ENCODE assay signal across 18 cellular contexts in the genomic region with DNA sequence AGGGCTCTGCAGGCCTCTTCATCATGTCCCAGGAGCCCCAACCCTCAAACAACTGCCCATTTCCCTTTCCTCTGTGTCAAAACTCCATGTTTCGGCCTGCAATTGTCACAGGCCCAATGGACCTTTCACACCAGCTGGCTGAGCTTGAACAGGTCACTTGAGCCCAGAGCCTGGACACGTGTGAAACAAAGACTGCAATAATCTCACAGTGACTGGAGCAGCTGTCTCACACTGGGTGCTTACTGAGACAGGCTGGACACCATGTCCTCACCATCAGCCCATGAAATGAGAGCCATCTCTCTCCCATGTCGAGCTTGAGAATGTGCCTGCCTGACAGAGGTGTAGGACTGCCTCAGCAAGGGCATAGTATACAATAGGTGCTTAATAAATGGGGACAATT. TPM values are rescaled to one million over a fixed set of nuclear protein-coding genes. Genes with fewer than 3 reads are reported as not detected.
A peak's percentile ranks its signal among the peaks of the same experiment; 100 is the strongest.
DNase-seq lines count a peak whose midpoint lies in the region; ATAC-seq and TF ChIP-seq lines count a peak whose summit lies in the region.
"Had no signal": no experiment of that assay in that cellular context is flagged by ENCODE, and none has a peak within 500 bp of the region (broad histone marks: within the 10 kb centered on the region; RNA-seq: fewer than 3 reads in every experiment).

No MANE protein-coding gene starts in this region.

- DNase-seq in MM.1S (no peak), WERI-Rb-1 (peak; percentile 44), hepatocyte (ENCODE audit: low spot score) (peak; percentile 1), kidney tubule cell (ENCODE audit: low spot score) (no peak)
- no peak for DNase-seq in stimulated activated naive CD4-positive, alpha-beta T cell (lab: John Stamatoyannopoulos, UW)
- DNase-seq: 8988T; CD4-positive, alpha-beta memory T cell; DMS79 treated with DMSO at 0.1 percent for 48 hours; GF-D8; HFFc6 had no signal

- H3K27me3 ChIP-seq in MM.1S (replicated peaks; ENCODE audit: insufficient read depth, low read length), result no peaks in the 10 kb centered on the region
- H3K27me3 ChIP-seq in WERI-Rb-1 (ENCODE audit: insufficient read depth, low read depth, severe bottlenecking), result no peaks in the 10 kb centered on the region
- no peaks in the 10 kb centered on the region for H3K27me3 ChIP-seq in hepatocyte
- H3K27me3 ChIP-seq: BLaER1 had no signal

- peaks cover 82% of the 10 kb centered on the region for H3K4me1 Mint-ChIP-seq in nephron
- H3K4me1 Mint-ChIP-seq: CD4-positive, alpha-beta memory T cell had no signal

- H3K9me2 ChIP-seq in MM.1S (replicated peaks; ENCODE audit: insufficient read depth, low read length) (no peaks in the 10 kb centered on the region), hepatocyte (replicated peaks; ENCODE audit: insufficient read depth) (no peaks in the 10 kb centered on the region)

- H4K20me1 ChIP-seq in MM.1S (ENCODE audit: insufficient read depth, low read length) (no peaks in the 10 kb centered on the region), hepatocyte (ENCODE audit: insufficient read depth, poor library complexity, severe bottlenecking) (no peaks in the 10 kb centered on the region)
- H4K20me1 ChIP-seq: BLaER1 had no signal

- no peaks in the 10 kb centered on the region for H3K36me3 Mint-ChIP-seq in nephron (ENCODE audit: low read depth)
- H3K36me3 Mint-ChIP-seq: CD14-positive monocyte; CD4-positive, alpha-beta memory T cell had no signal

- H3K4me2 ChIP-seq in MM.1S (ENCODE audit: low read depth, low read length), result 0 out of 2 replicates have a peak overlapping the region, but pooled peaks have one; percentile 3
- H3K4me2 ChIP-seq in hepatocyte, result no peak overlapping the region
- H3K4me2 ChIP-seq: BLaER1, GM23338 had no signal

- H3K36me3 ChIP-seq in MM.1S (replicated peaks; ENCODE audit: insufficient read depth, low read length) (no peaks in the 10 kb centered on the region), WERI-Rb-1 (no peaks in the 10 kb centered on the region), hepatocyte (replicated peaks; ENCODE audit: insufficient read depth, low read depth) (no peaks in the 10 kb centered on the region)
- H3K36me3 ChIP-seq: BLaER1 had no signal

- H3K27ac ChIP-seq in MM.1S (ENCODE audit: low read length) (no peak overlapping the region), WERI-Rb-1 (no peak overlapping the region), hepatocyte (no peak overlapping the region)
- H3K27ac ChIP-seq: BLaER1 had no signal

- H3K9ac ChIP-seq in MM.1S (ENCODE audit: low read length), result no peak overlapping the region
- H3K9ac ChIP-seq: BLaER1 had no signal

- no peaks in the 10 kb centered on the region for H3F3A ChIP-seq in MM.1S (ENCODE audit: insufficient read depth, low read length)

- no peaks in the 10 kb centered on the region for H3K79me2 ChIP-seq in MM.1S (ENCODE audit: low read length)
- no peaks in the 10 kb centered on the region for H3K79me2 ChIP-seq in hepatocyte

- ATAC-seq in GM19035 (IDR thresholded peaks at IDR 0.05; ENCODE audit: unreplicated experiment) (no peak), GM18861 (IDR thresholded peaks at IDR 0.05; ENCODE audit: unreplicated experiment) (no peak)
- ATAC-seq: GM23338, HCT116 had no signal

- H2AFZ ChIP-seq in MM.1S (ENCODE audit: low read length) (no peak overlapping the region), hepatocyte (no peak overlapping the region)
- H2AFZ ChIP-seq: GM23338 had no signal

- H3K9me3 ChIP-seq in MM.1S (replicated peaks; ENCODE audit: insufficient read depth, low read length), result no peaks in the 10 kb centered on the region
- H3K9me3 ChIP-seq in WERI-Rb-1 (ENCODE audit: severe bottlenecking), result no peaks in the 10 kb centered on the region
- H3K9me3 ChIP-seq in hepatocyte (ENCODE audit: low read depth), result no peaks in the 10 kb centered on the region
- H3K9me3 ChIP-seq: BLaER1 had no signal

- 79% methylated on average over 3 of the region's 3 CpGs for WGBS in hepatocyte (ENCODE audit: low lambda C conversion rate, missing lambda C conversion rate)

- H3K4me3 Mint-ChIP-seq in nephron, result no peak overlapping the region
- H3K4me3 Mint-ChIP-seq: CD14-positive monocyte; CD4-positive, alpha-beta memory T cell; GM23338; HFFc6 had no signal

- peak overlapping the region; percentile 53 to 88 (median 85) for H3K27ac Mint-ChIP-seq in nephron
- H3K27ac Mint-ChIP-seq: CD4-positive, alpha-beta memory T cell; GM23338; HFFc6 had no signal

- no peak overlapping the region for H3K4me3 ChIP-seq in MM.1S (ENCODE audit: low read length)
- H3K4me3 ChIP-seq in WERI-Rb-1 (ENCODE audit: low read depth, low read length), result no peak overlapping the region
- no peak overlapping the region for H3K4me3 ChIP-seq in hepatocyte
- H3K4me3 ChIP-seq: BLaER1, GM23338 had no signal

- TF ChIP-seq CTCF in MM.1S (IDR thresholded peaks at IDR 0.05; ENCODE audit: low read length) (no peak), WERI-Rb-1 (IDR thresholded peaks at IDR 0.05; ENCODE audit: low read depth, low read length) (no peak), hepatocyte (IDR thresholded peaks at IDR 0.05; ENCODE audit: poor library complexity) (no peak), nephron (IDR thresholded peaks at IDR 0.05; ENCODE audit: unreplicated experiment in 3 of 3) (no peak)

- H3K9me3 Mint-ChIP-seq in nephron, result no peaks in the 10 kb centered on the region
- H3K9me3 Mint-ChIP-seq: CD4-positive, alpha-beta memory T cell; HFFc6 had no signal

- H3K27me3 Mint-ChIP-seq in nephron (ENCODE audit: low read depth), result peaks cover 5% of the 10 kb centered on the region

- H3K4me1 ChIP-seq in MM.1S (ENCODE audit: low read length), result no peaks in the 10 kb centered on the region
- peaks cover 15% of the 10 kb centered on the region for H3K4me1 ChIP-seq in hepatocyte (ENCODE audit: insufficient read depth)

RNA-seq across cellular contexts. Expression of a gene that starts 19.5 kb away (rescaled TPM):
- total RNA-seq in hepatocyte, result 0.27 and 0.44 TPM in 2 replicates
- polyA plus RNA-seq in hepatocyte, result 1.5 and 1.6 TPM in 2 replicates

RNA-seq across cellular contexts. Expression of a gene that starts 47.4 kb away (rescaled TPM):
- 18.3 and 20.1 TPM in 2 replicates for total RNA-seq in hepatocyte
- 14.5 and 20.6 TPM in 2 replicates for polyA plus RNA-seq in hepatocyte
- total RNA-seq: HT-29 had no signal

Comparison
In these comparisons a context has a peak if more than half of its experiments do, and no peak if none do; other contexts are left out.
1. DNase-seq: peak in WERI-Rb-1 (single experiment) and hepatocyte (single experiment); none in MM.1S (single experiment), stimulated activated naive CD4-positive, alpha-beta T cell (0 of 6) and kidney tubule cell (single experiment).